17 cellular contexts compared by ENCODE assay signal in genomic region chr3:61864886-61865285, GRCh38.
"Had no signal": no experiment of that assay in that cellular context is flagged by ENCODE, and none has a peak within 500 bp of the region (broad histone marks: within the 10 kb centered on the region; RNA-seq: fewer than 3 reads in every experiment).

No MANE protein-coding gene starts in this region.

- DNase-seq: activated CD4-positive, alpha-beta T cell treated with anti-CD3 and anti-CD28 coated beads for 36 hours; activated CD4-positive, alpha-beta T cell treated with anti-CD3 and anti-CD28 coated beads, Interleukin-2, amount 50 U/mL, for 48 hours; activated naive CD4-positive, alpha-beta T cell treated with Interleukin-2 at 50 U/mL for 16 hours; activated T-cell treated with anti-CD3 and anti-CD28 coated beads for 4 hours; anterior cingulate cortex; effector CD8-positive, alpha-beta T cell; esophagus squamous epithelium; hypothalamus; left ventricle myocardium inferior; stimulated activated CD4-positive, alpha-beta T cell treated with anti-CD3 and anti-CD28 coated beads, Interleukin-2, amount 100 ng/mL, for 24 hours; stimulated activated naive CD4-positive, alpha-beta T cell treated with Interleukin-2 at 50 U/mL for 16 hours had no signal

- ATAC-seq: activated CD4-positive, alpha-beta T cell treated with anti-CD3 and anti-CD28 coated beads for 36 hours had no signal

- H3K27me3 Mint-ChIP-seq: activated CD4-positive, alpha-beta T cell treated with anti-CD3 and anti-CD28 coated beads for 36 hours; dendritic cell treated with granulocyte-macrophage colony-stimulating factor and Interleukin-4, amounts not matched to agents 40 ng/mL and 50 ng/mL, for 4 days had no signal

- H3K4me3 Mint-ChIP-seq: activated CD4-positive, alpha-beta T cell treated with anti-CD3 and anti-CD28 coated beads for 36 hours; activated T-helper 1 cell treated with anti-CD3 and anti-CD28 coated beads, Interleukin-12 subunit alpha, Interleukin-12 subunit beta, Interleukin-2, Interleukin-4 antibody, amounts not matched to agents 30 ng/mL and 10 ng/mL and 1 ng/mL, durations not matched to agents 14 hours and 24 hours and 36 hours; dendritic cell treated with granulocyte-macrophage colony-stimulating factor and Interleukin-4, amounts not matched to agents 40 ng/mL and 50 ng/mL, for 4 days; neural crest cell; T-helper 2 cell treated with Interferon-gamma antibody and Interleukin-4, amounts not matched to agents 5 μg/mL and 100 μg/mL, for 36 hours had no signal

- H3K27ac Mint-ChIP-seq: activated CD4-positive, alpha-beta T cell treated with anti-CD3 and anti-CD28 coated beads for 36 hours; activated T-helper 1 cell treated with anti-CD3 and anti-CD28 coated beads, Interleukin-12 subunit alpha, Interleukin-12 subunit beta, Interleukin-2, Interleukin-4 antibody, amounts not matched to agents 30 ng/mL and 10 ng/mL and 1 ng/mL, durations not matched to agents 14 hours and 24 hours and 36 hours; dendritic cell treated with granulocyte-macrophage colony-stimulating factor and Interleukin-4, amounts not matched to agents 40 ng/mL and 50 ng/mL, for 4 days; T-helper 2 cell treated with Interferon-gamma antibody and Interleukin-4, amounts not matched to agents 5 μg/mL and 100 μg/mL, for 36 hours had no signal

- H3K4me1 Mint-ChIP-seq: activated CD4-positive, alpha-beta T cell treated with anti-CD3 and anti-CD28 coated beads for 36 hours had no signal

- H3K4me3 ChIP-seq: breast epithelium, esophagus squamous epithelium, left ventricle myocardium inferior, tibial nerve had no signal

- H3K9me3 Mint-ChIP-seq: activated T-helper 1 cell treated with anti-CD3 and anti-CD28 coated beads, Interleukin-12 subunit alpha, Interleukin-12 subunit beta, Interleukin-2, Interleukin-4 antibody, amounts not matched to agents 30 ng/mL and 10 ng/mL and 1 ng/mL, durations not matched to agents 14 hours and 24 hours and 36 hours; dendritic cell treated with granulocyte-macrophage colony-stimulating factor and Interleukin-4, amounts not matched to agents 40 ng/mL and 50 ng/mL, for 4 days; neural crest cell; T-helper 2 cell treated with Interferon-gamma antibody and Interleukin-4, amounts not matched to agents 5 μg/mL and 100 μg/mL, for 36 hours had no signal
